Comparison of ENCODE assay signal across 8 cellular contexts in genomic region chr16:2154533-2155090, GRCh38. TPM values are rescaled to one million over a fixed set of nuclear protein-coding genes. Genes with fewer than 3 reads are reported as not detected.
DNase-seq lines count a peak whose midpoint lies in the region; ATAC-seq and TF ChIP-seq lines count a peak whose summit lies in the region.

No MANE protein-coding gene starts in this region.

- no peak for ATAC-seq in left ventricle myocardium superior
- ATAC-seq in right lobe of liver, result no peak
- ATAC-seq in GM18868 (IDR thresholded peaks at IDR 0.05; ENCODE audit: unreplicated experiment), result no peak

- H3K4me3 ChIP-seq in right atrium auricular region (peak overlapping the region; percentile 80 to 84), adipocyte (ENCODE audit: low read length) (peak overlapping the region; percentile 99), right lobe of liver (peak overlapping the region; percentile 92 to 95 (median 93)), tibial artery (peak overlapping the region; percentile 71 to 78)

- TF ChIP-seq CTCF in right atrium auricular region (IDR thresholded peaks at IDR 0.05), result no peak
- TF ChIP-seq CTCF in right lobe of liver (IDR thresholded peaks at IDR 0.05), result no peak
- TF ChIP-seq CTCF in tibial artery (IDR thresholded peaks at IDR 0.05), result no peak

- DNase-seq in right atrium auricular region (ENCODE audit: low spot score) (no peak), left ventricle myocardium superior (no peak), adipocyte (ENCODE audit: low read depth) (peak; percentile 50), right lobe of liver (peak in 1 of 3 donors; percentile 51), tibial artery (no peak), C1 segment of cervical spinal cord (lab: John Stamatoyannopoulos, UW) (no peak), NOMO-1 treated with DMSO at 0.1 percent for 48 hours (lab: John Stamatoyannopoulos, UW; ENCODE audit: unreplicated experiment) (no peak)

- intact Hi-C loops in left ventricle myocardium superior (cut with micrococcal nuclease), result no loop called here
- intact Hi-C loops in right lobe of liver (cut with DNase I), result loop anchor here in 1 of 2 donors (5.0 kb wide), 1 partner anchor 117 kb away; no protein-coding TSS in a partner anchor
- intact Hi-C loops in tibial artery (cut with DNase I; ENCODE audit: low total_unique reads), result no loop called here

- no peaks in the 10 kb centered on the region for H3K27me3 ChIP-seq in right atrium auricular region
- no peaks in the 10 kb centered on the region for H3K27me3 ChIP-seq in adipocyte (replicated peaks; ENCODE audit: control insufficient read depth, insufficient read depth, low read length)
- H3K27me3 ChIP-seq in right lobe of liver, result no peaks in the 10 kb centered on the region
- no peaks in the 10 kb centered on the region for H3K27me3 ChIP-seq in tibial artery

- H3K4me1 ChIP-seq in right atrium auricular region, result peaks cover 3 to 85% of the 10 kb centered on the region in 2 donors
- peaks cover 65% of the 10 kb centered on the region for H3K4me1 ChIP-seq in adipocyte (ENCODE audit: control insufficient read depth, insufficient read depth, low read length)
- H3K4me1 ChIP-seq in right lobe of liver, result peaks cover 0 to 75% (median 30%) of the 10 kb centered on the region in 4 donors
- H3K4me1 ChIP-seq in tibial artery, result peaks cover 0 to 91% (median 68%) of the 10 kb centered on the region in 4 donors

- H3K36me3 ChIP-seq in right atrium auricular region (peaks cover 10% of the 10 kb centered on the region), adipocyte (ENCODE audit: control insufficient read depth, insufficient read depth, low read length, severe bottlenecking) (peaks cover 13% of the 10 kb centered on the region), right lobe of liver (peaks cover 0 to 7% (median 0%) of the 10 kb centered on the region in 4 donors), tibial artery (peaks cover 0 to 11% (median 0%) of the 10 kb centered on the region in 3 donors)

- TF ChIP-seq POLR2A in right lobe of liver (IDR thresholded peaks at IDR 0.05), result no peak

- no peaks in the 10 kb centered on the region for H3K9me3 ChIP-seq in right atrium auricular region
- H3K9me3 ChIP-seq in adipocyte (ENCODE audit: control insufficient read depth, low read length), result no peaks in the 10 kb centered on the region
- H3K9me3 ChIP-seq in right lobe of liver, result no peaks in the 10 kb centered on the region
- no peaks in the 10 kb centered on the region for H3K9me3 ChIP-seq in tibial artery

- H3K27ac ChIP-seq in right atrium auricular region, result peak overlapping the region; percentile 66 to 82
- H3K27ac ChIP-seq in right lobe of liver, result peak overlapping the region; percentile 41 to 79 (median 47)
- H3K27ac ChIP-seq in tibial artery, result peak overlapping the region; percentile 72 to 79

- WGBS in right lobe of liver (ENCODE audit: insufficient coverage, low coverage, low lambda C conversion rate, missing lambda C conversion rate), result under 1% methylated on average over 22 of the region's 23 CpGs

- H3K9ac ChIP-seq in adipocyte (ENCODE audit: low read length), result peak overlapping the region; percentile 100

RNA-seq across cellular contexts. Expression of gene TRAF7, which starts 1.0 kb away (rescaled TPM):
- 10 to 100 TPM; 16.1 to 27.0 TPM for total RNA-seq in right atrium auricular region
- total RNA-seq in left ventricle myocardium superior, result 21.4 TPM
- total RNA-seq in right lobe of liver, result 10 to 100 TPM; 40.9 to 56.2 (median 46.2) TPM

RNA-seq across cellular contexts. Expression of gene RAB26, which starts 6.2 kb away (rescaled TPM):
- total RNA-seq in right atrium auricular region (1 to 10 TPM in 1 of 2 donors, under 1 TPM in 1; 0.31 to 1.4 TPM), left ventricle myocardium superior (1.7 TPM), right lobe of liver (10 to 100 TPM in 3 of 6 experiments, 1 to 10 TPM in 3; 3.8 to 14.6 (median 8.7) TPM)

RNA-seq across cellular contexts. Expression of gene PKD1, which starts 18.9 kb away (rescaled TPM):
- total RNA-seq in right atrium auricular region, result 100 to 1,000 TPM; 218 to 276 TPM
- total RNA-seq in left ventricle myocardium superior, result 92.9 TPM
- total RNA-seq in right lobe of liver, result 10 to 100 TPM; 28.5 to 58.2 (median 42.8) TPM

RNA-seq across cellular contexts. Expression of gene CASKIN1, which starts 41.8 kb away (rescaled TPM):
- total RNA-seq in right atrium auricular region (1 to 10 TPM; 3.5 to 4.3 TPM), left ventricle myocardium superior (9.2 TPM), right lobe of liver (not detected)

RNA-seq across cellular contexts. Expression of gene MLST8, which starts 50.6 kb away (rescaled TPM):
- total RNA-seq in right atrium auricular region (10 to 100 TPM; 35.6 to 45.0 TPM), left ventricle myocardium superior (29.9 TPM), right lobe of liver (10 to 100 TPM; 13.1 to 51.0 (median 17.5) TPM)
